ENCODE assay signal across 36 cellular contexts in the genomic region with DNA sequence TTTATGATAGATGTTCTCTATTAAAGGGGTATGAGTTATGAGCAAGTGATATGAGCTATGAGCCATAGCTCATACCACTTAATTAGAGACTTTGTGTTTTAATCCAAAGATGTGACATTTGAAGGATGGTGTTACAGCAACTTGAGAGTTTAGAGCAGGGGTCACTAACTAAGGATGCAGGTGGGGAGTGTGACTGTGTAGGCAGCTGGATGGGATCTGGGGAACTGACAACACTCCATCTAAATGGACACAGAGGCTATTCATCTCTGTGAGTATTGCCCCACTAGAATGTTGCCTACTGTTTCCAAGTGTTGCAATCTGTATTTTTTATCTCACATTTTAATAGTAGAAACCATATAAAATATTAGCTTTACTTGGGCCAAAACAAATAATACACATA.
"Had no signal": no experiment of that assay in that cellular context is flagged by ENCODE, and none has a peak within 500 bp of the region (broad histone marks: within the 10 kb centered on the region; RNA-seq: fewer than 3 reads in every experiment).

No MANE protein-coding gene starts in this region.

- ATAC-seq: activated CD4-positive, alpha-beta T cell treated with anti-CD3 and anti-CD28 coated beads for 36 hours; activated CD4-positive, CD25-positive, alpha-beta regulatory T cell treated with anti-CD3 and anti-CD28 coated beads, Interleukin-2, amount 50 U/mL, for 24 hours; activated CD8-positive, alpha-beta memory T cell treated with anti-CD3 and anti-CD28 coated beads, Interleukin-2, amount 10 ng/mL, durations not matched to agents 7 days and 5 days; activated CD8-positive, alpha-beta T cell treated with anti-CD3 and anti-CD28 coated beads, Interleukin-2, amount 10 ng/mL, durations not matched to agents 7 days and 5 days; activated naive CD8-positive, alpha-beta T cell treated with anti-CD3 and anti-CD28 coated beads, Interleukin-2, amount 50 U/mL, for 24 hours; body of pancreas; WTC11 had no signal

- H3K9me3 ChIP-seq: body of pancreas had no signal

- H3K4me1 ChIP-seq: breast epithelium had no signal

- H3K4me3 Mint-ChIP-seq: activated CD4-positive, alpha-beta memory T cell treated with anti-CD3 and anti-CD28 coated beads, Interleukin-2, amount 10 ng/mL, durations not matched to agents 7 days and 5 days; activated CD4-positive, alpha-beta T cell treated with anti-CD3 and anti-CD28 coated beads for 36 hours; activated CD4-positive, alpha-beta T cell treated with anti-CD3 and anti-CD28 coated beads, Interleukin-2, amount 10 ng/mL, durations not matched to agents 7 days and 5 days; activated CD8-positive, alpha-beta memory T cell treated with anti-CD3 and anti-CD28 coated beads, Interleukin-2, amount 10 ng/mL, durations not matched to agents 7 days and 5 days; activated CD8-positive, alpha-beta T cell treated with anti-CD3 and anti-CD28 coated beads, Interleukin-2, amount 10 ng/mL, durations not matched to agents 7 days and 5 days; activated naive CD4-positive, alpha-beta T cell treated with anti-CD3 and anti-CD28 coated beads, Interleukin-2, amount 10 ng/mL, durations not matched to agents 7 days and 5 days; activated naive CD4-positive, alpha-beta T cell treated with anti-CD3 and anti-CD28 coated beads, Interleukin-2, amount 50 U/mL, for 24 hours; activated naive CD8-positive, alpha-beta T cell; activated naive CD8-positive, alpha-beta T cell treated with anti-CD3 and anti-CD28 coated beads, Interleukin-2, amount 10 ng/mL, durations not matched to agents 7 days and 5 days; activated naive CD8-positive, alpha-beta T cell treated with anti-CD3 and anti-CD28 coated beads, Interleukin-2, amount 50 U/mL, for 24 hours; activated T-cell treated with anti-CD3 and anti-CD28 coated beads, Interleukin-2, amount 50 U/mL, for 24 hours; T-helper 1 cell treated with Interleukin-12 subunit alpha and Interleukin-12 subunit beta and Interleukin-4 antibody, amounts not matched to agents 30 μg/mL and 1 μg/mL, for 36 hours; T-helper 2 cell treated with Interferon-gamma antibody and Interleukin-4, amounts not matched to agents 5 μg/mL and 100 μg/mL, for 36 hours; WTC11 had no signal

- H3K36me3 ChIP-seq: brain microvascular endothelial cell, breast epithelium, WERI-Rb-1 had no signal

- H3K4me3 ChIP-seq: body of pancreas, breast epithelium had no signal

- H3K9me3 Mint-ChIP-seq: activated naive CD4-positive, alpha-beta T cell treated with anti-CD3 and anti-CD28 coated beads, Interleukin-2, amount 50 U/mL, for 24 hours; T-helper 1 cell treated with Interleukin-12 subunit alpha and Interleukin-12 subunit beta and Interleukin-4 antibody, amounts not matched to agents 30 μg/mL and 1 μg/mL, for 36 hours had no signal

- DNase-seq: activated CD4-positive, alpha-beta memory T cell treated with anti-CD3 and anti-CD28 coated beads, Interleukin-2, amount 10 ng/mL, durations not matched to agents 7 days and 5 days; activated CD4-positive, alpha-beta T cell treated with anti-CD3 and anti-CD28 coated beads for 1 hour; activated CD4-positive, alpha-beta T cell treated with anti-CD3 and anti-CD28 coated beads for 36 hours; activated CD4-positive, alpha-beta T cell treated with anti-CD3 and anti-CD28 coated beads for 48 hours; activated CD4-positive, alpha-beta T cell treated with anti-CD3 and anti-CD28 coated beads, Interleukin-2, amount 10 ng/mL, durations not matched to agents 7 days and 5 days; activated CD4-positive, alpha-beta T cell treated with anti-CD3 and anti-CD28 coated beads, Interleukin-2, amount 50 U/mL, for 48 hours; activated CD4-positive, CD25-positive, alpha-beta regulatory T cell; activated CD8-positive, alpha-beta memory T cell treated with anti-CD3 and anti-CD28 coated beads for 24 hours; activated CD8-positive, alpha-beta memory T cell treated with anti-CD3 and anti-CD28 coated beads, Interleukin-2, amount 10 ng/mL, durations not matched to agents 7 days and 5 days; activated CD8-positive, alpha-beta memory T cell treated with anti-CD3 and anti-CD28 coated beads, Interleukin-2, amount 50 U/mL, for 48 hours; activated CD8-positive, alpha-beta T cell treated with anti-CD3 and anti-CD28 coated beads, Interleukin-2, amount 10 ng/mL, durations not matched to agents 7 days and 5 days; activated effector memory CD4-positive, alpha-beta T cell treated with Interleukin-2 at 50 U/mL for 16 hours; activated gamma-delta T cell; activated naive CD4-positive, alpha-beta T cell treated with anti-CD3 and anti-CD28 coated beads, Interleukin-2, amount 10 ng/mL, durations not matched to agents 7 days and 5 days; activated naive CD4-positive, alpha-beta T cell treated with Interleukin-2 at 50 U/mL for 16 hours; activated naive CD8-positive, alpha-beta T cell treated with anti-CD3 and anti-CD28 coated beads, Interleukin-2, amount 10 ng/mL, durations not matched to agents 7 days and 5 days; activated naive CD8-positive, alpha-beta T cell treated with anti-CD3 and anti-CD28 coated beads, Interleukin-2, amount 50 U/mL, for 24 hours; activated T-cell treated with anti-CD3 and anti-CD28 coated beads, Interleukin-2, amount 50 U/mL, for 24 hours; activated T-cell treated with anti-CD3 and anti-CD28 coated beads, Interleukin-2, amount 50 U/mL, for 48 hours; amniotic stem cell; aorta; body of pancreas; brain microvascular endothelial cell; central memory CD4-positive, alpha-beta T cell; T-helper 1 cell; T-helper 2 cell; T-helper 9 cell; WERI-Rb-1 had no signal

- H3K27ac ChIP-seq: body of pancreas, brain microvascular endothelial cell, breast epithelium, WERI-Rb-1 had no signal

- H3K27ac Mint-ChIP-seq: activated CD4-positive, alpha-beta memory T cell treated with anti-CD3 and anti-CD28 coated beads, Interleukin-2, amount 10 ng/mL, durations not matched to agents 7 days and 5 days; activated CD4-positive, alpha-beta T cell treated with anti-CD3 and anti-CD28 coated beads for 36 hours; activated CD4-positive, alpha-beta T cell treated with anti-CD3 and anti-CD28 coated beads, Interleukin-2, amount 10 ng/mL, durations not matched to agents 7 days and 5 days; activated CD8-positive, alpha-beta memory T cell treated with anti-CD3 and anti-CD28 coated beads, Interleukin-2, amount 10 ng/mL, durations not matched to agents 7 days and 5 days; activated CD8-positive, alpha-beta T cell treated with anti-CD3 and anti-CD28 coated beads, Interleukin-2, amount 10 ng/mL, durations not matched to agents 7 days and 5 days; activated naive CD4-positive, alpha-beta T cell treated with anti-CD3 and anti-CD28 coated beads, Interleukin-2, amount 10 ng/mL, durations not matched to agents 7 days and 5 days; activated naive CD4-positive, alpha-beta T cell treated with anti-CD3 and anti-CD28 coated beads, Interleukin-2, amount 50 U/mL, for 24 hours; activated naive CD8-positive, alpha-beta T cell; activated naive CD8-positive, alpha-beta T cell treated with anti-CD3 and anti-CD28 coated beads, Interleukin-2, amount 10 ng/mL, durations not matched to agents 7 days and 5 days; activated naive CD8-positive, alpha-beta T cell treated with anti-CD3 and anti-CD28 coated beads, Interleukin-2, amount 50 U/mL, for 24 hours; activated T-cell treated with anti-CD3 and anti-CD28 coated beads, Interleukin-2, amount 50 U/mL, for 24 hours; activated T-helper 2 cell treated with anti-CD3 and anti-CD28 coated beads, Interferon-gamma antibody, Interleukin-2, Interleukin-4, amounts not matched to agents 10 μg/mL and 5 μg/mL and 100 μg/mL, durations not matched to agents 14 hours and 24 hours and 36 hours; T-helper 1 cell treated with Interleukin-12 subunit alpha and Interleukin-12 subunit beta and Interleukin-4 antibody, amounts not matched to agents 30 μg/mL and 1 μg/mL, for 36 hours; T-helper 2 cell treated with Interferon-gamma antibody and Interleukin-4, amounts not matched to agents 5 μg/mL and 100 μg/mL, for 36 hours; WTC11 had no signal

- H3K36me3 Mint-ChIP-seq: activated CD8-positive, alpha-beta memory T cell treated with anti-CD3 and anti-CD28 coated beads, Interleukin-2, amount 10 ng/mL, durations not matched to agents 7 days and 5 days; activated naive CD4-positive, alpha-beta T cell treated with anti-CD3 and anti-CD28 coated beads, Interleukin-2, amount 10 ng/mL, durations not matched to agents 7 days and 5 days; activated naive CD4-positive, alpha-beta T cell treated with anti-CD3 and anti-CD28 coated beads, Interleukin-2, amount 50 U/mL, for 24 hours; activated naive CD8-positive, alpha-beta T cell treated with anti-CD3 and anti-CD28 coated beads, Interleukin-2, amount 10 ng/mL, durations not matched to agents 7 days and 5 days had no signal

- H3K27me3 ChIP-seq: body of pancreas, brain microvascular endothelial cell, breast epithelium had no signal

- H3K4me1 Mint-ChIP-seq: activated CD4-positive, alpha-beta memory T cell treated with anti-CD3 and anti-CD28 coated beads, Interleukin-2, amount 10 ng/mL, durations not matched to agents 7 days and 5 days; activated CD4-positive, alpha-beta T cell treated with anti-CD3 and anti-CD28 coated beads for 36 hours; activated CD4-positive, alpha-beta T cell treated with anti-CD3 and anti-CD28 coated beads, Interleukin-2, amount 10 ng/mL, durations not matched to agents 7 days and 5 days; activated CD8-positive, alpha-beta memory T cell treated with anti-CD3 and anti-CD28 coated beads, Interleukin-2, amount 10 ng/mL, durations not matched to agents 7 days and 5 days; activated naive CD4-positive, alpha-beta T cell treated with anti-CD3 and anti-CD28 coated beads, Interleukin-2, amount 10 ng/mL, durations not matched to agents 7 days and 5 days; activated naive CD4-positive, alpha-beta T cell treated with anti-CD3 and anti-CD28 coated beads, Interleukin-2, amount 50 U/mL, for 24 hours; activated naive CD8-positive, alpha-beta T cell treated with anti-CD3 and anti-CD28 coated beads, Interleukin-2, amount 10 ng/mL, durations not matched to agents 7 days and 5 days; activated naive CD8-positive, alpha-beta T cell treated with anti-CD3 and anti-CD28 coated beads, Interleukin-2, amount 50 U/mL, for 24 hours; WTC11 had no signal
